Comparison of ENCODE assay signal across 19 cellular contexts in genomic region chr15:89157061-89157460, GRCh38.
A peak's percentile ranks its signal among the peaks of the same experiment; 100 is the strongest.
DNase-seq lines count a peak whose midpoint lies in the region; ATAC-seq, FAIRE-seq and TF ChIP-seq lines count a peak whose summit lies in the region.
"Had no signal": no experiment of that assay in that cellular context is flagged by ENCODE, and none has a peak within 500 bp of the region (broad histone marks: within the 10 kb centered on the region; RNA-seq: fewer than 3 reads in every experiment).

No MANE protein-coding gene starts in this region.

- dilution Hi-C loops in IMR-90 (cut with HindIII; ENCODE audit: low sequenced_read_pairs, unreplicated experiment) = no loop called here

- intact Hi-C loops in right cardiac atrium (cut with DNase I) = no loop called here
- intact Hi-C loops in Right ventricle myocardium superior (cut with DNase I) = no loop called here
- intact Hi-C loops in IMR-90 (cut with micrococcal nuclease) = no loop called here
- intact Hi-C loops in K562 (cut with micrococcal nuclease) = no loop called here
- intact Hi-C loops in gastrocnemius medialis (cut with DNase I; ENCODE audit: low total_unique reads) = no loop called here
- intact Hi-C loops in left lung (cut with DNase I) = no loop called here

- peaks cover 7 to 19% of the 10 kb centered on the region in 2 experiments; a peak in 3 of 4 replicates for H3K79me1 ChIP-seq in IMR-90 (ENCODE audit: low read depth in 1 of 2, low read length in 2 of 2)

- no peak overlapping the region for H3K18ac ChIP-seq in IMR-90 (ENCODE audit: low read depth, low read length)

- H3K9ac ChIP-seq in IMR-90 (ENCODE audit: low read depth, low read length) (no peak overlapping the region), K562 (ENCODE audit: insufficient read depth in 1 of 2, low read depth in 2 of 2, low read length in 2 of 2) (no peak overlapping the region)
- H3K9ac ChIP-seq: BLaER1 had no signal

- no peaks in the 10 kb centered on the region; the same call in 2 of the 3 replicates for H3K79me2 ChIP-seq in K562 (ENCODE audit: control insufficient read depth, insufficient read depth, low read length)

- no peak for ATAC-seq in right cardiac atrium
- no peak for ATAC-seq in Right ventricle myocardium superior (ENCODE audit: poor library complexity)
- ATAC-seq in IMR-90 (ENCODE audit: low read depth) = no peak
- no peak for ATAC-seq in K562
- no peak for ATAC-seq in gastrocnemius medialis
- no peak for ATAC-seq in left lung
- ATAC-seq: CD8-positive, alpha-beta T cell had no signal

- FAIRE-seq in K562 (lab: Jason Lieb, UNC) = no peak
- FAIRE-seq: G401.6, GM12892 had no signal

- CTCF ChIA-PET in IMR-90 (lab: Yijun Ruan, JAX) = no interaction called here
- CTCF ChIA-PET in K562 (lab: Yijun Ruan, JAX; ENCODE audit: low intra/inter-chr PET ratio) = no interaction called here

- TF ChIP-seq CTCF in IMR-90 (conservative IDR thresholded peaks at IDR 0.05; ENCODE audit: low read depth, low read length) (no peak), K562 (IDR thresholded peaks at IDR 0.05 in 2 of 3, conservative IDR thresholded peaks at IDR 0.05 in 1 of 3; ENCODE audit: insufficient read depth in 2 of 3, low read depth in 1 of 3, low read length in 3 of 3) (no peak), gastrocnemius medialis (IDR thresholded peaks at IDR 0.05 in 4 of 5, conservative IDR thresholded peaks at IDR 0.05 in 1 of 5) (no peak), left lung (IDR thresholded peaks at IDR 0.05) (no peak)

- H3K27ac ChIP-seq in right cardiac atrium (ENCODE audit: low read length) (peak overlapping the region; percentile 81), IMR-90 (ENCODE audit: insufficient read depth, low read length) (no peak overlapping the region), K562 (ENCODE audit: extremely low read depth, low read depth, low read length) (no peak overlapping the region), gastrocnemius medialis (peak overlapping the region; percentile 11 to 95 (median 90)), left lung (no peak overlapping the region)
- H3K27ac ChIP-seq: BLaER1, C4-2B had no signal

- H2BK20ac ChIP-seq in IMR-90 (ENCODE audit: low read depth, low read length) = no peak overlapping the region

- peaks cover 24% of the 10 kb centered on the region for H3K36me3 ChIP-seq in IMR-90 (ENCODE audit: control insufficient read depth, insufficient read depth, low read length)
- H3K36me3 ChIP-seq in K562 (ENCODE audit: control insufficient read depth, insufficient read depth, low read length) = peaks cover 74% of the 10 kb centered on the region
- peaks cover 0 to 23% of the 10 kb centered on the region in 2 donors for H3K36me3 ChIP-seq in gastrocnemius medialis
- H3K36me3 ChIP-seq in left lung = peaks cover 0 to 74% of the 10 kb centered on the region in 2 donors

- no peak overlapping the region for H2BK120ac ChIP-seq in IMR-90 (ENCODE audit: low read depth, low read length)

- no peak overlapping the region for H3K23ac ChIP-seq in IMR-90 (ENCODE audit: low read depth, low read length)

- no peak for TF ChIP-seq EP300 in K562 (IDR thresholded peaks at IDR 0.05; ENCODE audit: low read length)

- no peak overlapping the region for H3K14ac ChIP-seq in IMR-90 (replicated peaks; ENCODE audit: low read depth, low read length)

- POLR2A ChIA-PET in IMR-90 (lab: Charles Lee; ENCODE audit: unreplicated experiment) = no interaction called here
- POLR2A ChIA-PET in K562 (lab: Yijun Ruan, JAX) = interaction anchor here (1.4 kb wide), 1 partner anchor 10 kb away, joined by 6 read pairs; no protein-coding TSS in a partner anchor

- H2AFZ ChIP-seq in IMR-90 (replicated peaks; ENCODE audit: low read length, poor library complexity) (no peak overlapping the region), K562 (ENCODE audit: low read depth, low read length) (no peak overlapping the region)

- no peak overlapping the region for H3K4ac ChIP-seq in IMR-90 (ENCODE audit: low read depth, low read length)

- H3K9me1 ChIP-seq in IMR-90 (ENCODE audit: insufficient read depth, low read length) = peaks cover 7% of the 10 kb centered on the region; the same call in 1 of the 2 replicates
- H3K9me1 ChIP-seq in K562 (ENCODE audit: control insufficient read depth, insufficient read depth, low read length) = no peaks in the 10 kb centered on the region

- DNase-seq in right cardiac atrium = no peak
- no peak for DNase-seq in Right ventricle myocardium superior
- DNase-seq in IMR-90 = no peak
- no peak for DNase-seq in K562 (ENCODE audit: extremely low read depth in 1 of 4, low spot score in 3 of 4)
- DNase-seq in gastrocnemius medialis = no peak
- no peak for DNase-seq in dermis blood vessel endothelial cell
- no peak for DNase-seq in left lung
- DNase-seq: Caco-2; CD4-positive, CD25-positive, alpha-beta regulatory T cell; CD8-positive, alpha-beta T cell; DMS153; DND-41; GOT3; H7; HCEC 1CT had no signal

- no peaks in the 10 kb centered on the region for H3K9me3 ChIP-seq in right cardiac atrium (ENCODE audit: control insufficient read depth, low read length)
- H3K9me3 ChIP-seq in IMR-90 (ENCODE audit: control insufficient read depth, insufficient read depth, low read length) = no peaks in the 10 kb centered on the region
- no peaks in the 10 kb centered on the region for H3K9me3 ChIP-seq in K562 (replicated peaks; ENCODE audit: control insufficient read depth, insufficient read depth, low read depth, low read length)
- H3K9me3 ChIP-seq in gastrocnemius medialis = no peaks in the 10 kb centered on the region
- H3K9me3 ChIP-seq in left lung = no peaks in the 10 kb centered on the region
- H3K9me3 ChIP-seq: BLaER1, Caco-2 had no signal

- no peak overlapping the region for H2BK5ac ChIP-seq in IMR-90 (ENCODE audit: low read depth, low read length, poor library complexity, severe bottlenecking)

- in situ Hi-C loops in IMR-90 (cut with MboI; ENCODE audit: low sequenced_read_pairs) = loop anchor here (25.0 kb wide), 1 partner anchor 495 kb away; no protein-coding TSS in a partner anchor
- in situ Hi-C loops in K562 (cut with MboI) = no loop called here
- in situ Hi-C loops in gastrocnemius medialis (cut with MboI; ENCODE audit: low sequenced_read_pairs in 4 of 4) = loop anchor here in 1 of 4 donors (25.0 kb wide), 1 partner anchor 245 kb away; the partner anchor contains the start of gene MFGE8

- no peaks in the 10 kb centered on the region for H3K27me3 ChIP-seq in right cardiac atrium (ENCODE audit: control insufficient read depth, insufficient read depth)
- H3K27me3 ChIP-seq in IMR-90 (ENCODE audit: control insufficient read depth, insufficient read depth, low read length) = no peaks in the 10 kb centered on the region
- H3K27me3 ChIP-seq in K562 (ENCODE audit: control insufficient read depth in 2 of 2, insufficient read depth in 2 of 2, low read length in 2 of 2) = no peaks in the 10 kb centered on the region
- H3K27me3 ChIP-seq in gastrocnemius medialis = no peaks in the 10 kb centered on the region
- H3K27me3 ChIP-seq in left lung = no peaks in the 10 kb centered on the region
- H3K27me3 ChIP-seq: BLaER1 had no signal

- H2AK9ac ChIP-seq in IMR-90 (replicated peaks; ENCODE audit: low read depth, low read length, poor library complexity) = no peak overlapping the region

- H4K20me1 ChIP-seq in IMR-90 (ENCODE audit: insufficient read depth, low read length) = no peaks in the 10 kb centered on the region
- H4K20me1 ChIP-seq in K562 (replicated peaks; ENCODE audit: control insufficient read depth, insufficient read depth, low read length) = no peaks in the 10 kb centered on the region
- H4K20me1 ChIP-seq: BLaER1 had no signal

- H3K56ac ChIP-seq in IMR-90 (ENCODE audit: extremely low read depth, insufficient read depth, low read length) = no peak overlapping the region

- no TSS peak for BruUV-seq in IMR-90 (replicated peaks; lab: Mats Ljungman, UMichigan)
- no TSS peak for BruUV-seq in K562 (replicated peaks; lab: Mats Ljungman, UMichigan)

- H3K4me3 ChIP-seq in right cardiac atrium (ENCODE audit: low read length) = no peak overlapping the region
- H3K4me3 ChIP-seq in IMR-90 (ENCODE audit: insufficient read depth, low read depth, low read length) = no peak overlapping the region
- H3K4me3 ChIP-seq in K562 = no peak overlapping the region
- no peak overlapping the region for H3K4me3 ChIP-seq in gastrocnemius medialis
- H3K4me3 ChIP-seq in left lung = no peak overlapping the region
- H3K4me3 ChIP-seq: BLaER1 had no signal

- WGBS in right cardiac atrium = 67% methylated on average over 1 of the region's 1 CpG
- 88% methylated on average over 1 of the region's 1 CpG; no CpG with 5 or more reads in 1 of the 2 experiments for WGBS in IMR-90 (ENCODE audit: extremely low coverage in 2 of 2, insufficient read length in 1 of 2), 2 experiments
- WGBS in K562 (ENCODE audit: insufficient coverage, low coverage, missing lambda C conversion rate) = 75% methylated on average over 1 of the region's 1 CpG

- peaks cover 9% of the 10 kb centered on the region for H3K4me1 ChIP-seq in right cardiac atrium (ENCODE audit: control insufficient read depth, insufficient read depth, low read length)
- H3K4me1 ChIP-seq in IMR-90 (ENCODE audit: control insufficient read depth, insufficient read depth, low read length) = no peaks in the 10 kb centered on the region
- H3K4me1 ChIP-seq in K562 (replicated peaks in 1 of 2; ENCODE audit: control insufficient read depth in 2 of 2, insufficient read depth in 2 of 2, low read length in 2 of 2) = no peaks in the 10 kb centered on the region
- peaks cover 6 to 58% of the 10 kb centered on the region in 2 donors for H3K4me1 ChIP-seq in gastrocnemius medialis
- no peaks in the 10 kb centered on the region for H3K4me1 ChIP-seq in left lung
- H3K4me1 ChIP-seq: BLaER1, Caco-2 had no signal

- H2BK15ac ChIP-seq in IMR-90 (ENCODE audit: low read depth, low read length) = no peak overlapping the region

- TF ChIP-seq POLR2A in IMR-90 (IDR thresholded peaks at IDR 0.05; ENCODE audit: low read depth, low read length) (no peak), K562 (conservative IDR thresholded peaks at IDR 0.05) (no peak), gastrocnemius medialis (IDR thresholded peaks at IDR 0.05) (no peak)

- H4K5ac ChIP-seq in IMR-90 (ENCODE audit: low read depth, low read length) = no peak overlapping the region

- TF ChIP-seq RAD21 in IMR-90 (IDR thresholded peaks at IDR 0.05; ENCODE audit: low read length) = no peak
- TF ChIP-seq RAD21 in K562 (CRISPR knock-in tag; conservative IDR thresholded peaks at IDR 0.05 in 1 of 2, IDR thresholded peaks at IDR 0.05 in 1 of 2) = no peak

- no peak overlapping the region for H3K4me2 ChIP-seq in IMR-90 (ENCODE audit: low read depth, low read length)
- no peak overlapping the region for H3K4me2 ChIP-seq in K562 (ENCODE audit: insufficient read depth, low read length)
- H3K4me2 ChIP-seq: BLaER1 had no signal

- H4K91ac ChIP-seq in IMR-90 (ENCODE audit: insufficient read depth, low read depth, low read length) = no peak overlapping the region

- H4K8ac ChIP-seq in IMR-90 (ENCODE audit: low read depth in 2 of 2, low read length in 2 of 2) = no peak overlapping the region

- no peak overlapping the region for H2AK5ac ChIP-seq in IMR-90 (ENCODE audit: low read depth, low read length)

TF ChIP-seq in IMR-90, 13 proteins besides CTCF, POLR2A, EP300 and RAD21 (continues in another document):
- TF ChIP-seq MAZ (IDR thresholded peaks at IDR 0.05; ENCODE audit: borderline replicate concordance, low read depth, low read length) (no peak), MAFK (IDR thresholded peaks at IDR 0.05; ENCODE audit: low read depth, low read length) (peak; percentile 92)

TF ChIP-seq in K562, 482 proteins besides CTCF, POLR2A, EP300 and RAD21 (continues in another document):
- TF ChIP-seq SREBF1 (IDR thresholded peaks at IDR 0.05; ENCODE audit: borderline replicate concordance, low read depth, low read length) = no peak

Comparison
In these comparisons a context has a peak if more than half of its experiments do, and no peak if none do; other contexts are left out.
1. H3K27ac ChIP-seq: peak in right cardiac atrium (single experiment) and gastrocnemius medialis (4 of 4); none in IMR-90 (single experiment), K562 (single experiment) and left lung (0 of 2).